8 cellular contexts compared by ENCODE assay signal in genomic region chr3:50652709-50653108, GRCh38. TPM values are rescaled to one million over a fixed set of nuclear protein-coding genes. Genes with fewer than 3 reads are reported as not detected.
DNase-seq lines count a peak whose midpoint lies in the region; FAIRE-seq and TF ChIP-seq lines count a peak whose summit lies in the region.

No MANE protein-coding gene starts in this region.

- no peaks in the 10 kb centered on the region for H3K27me3 ChIP-seq in HL-60 (ENCODE audit: insufficient read depth, poor library complexity, severe bottlenecking)
- H3K27me3 ChIP-seq in colonic mucosa = no peaks in the 10 kb centered on the region

- H3K4me3 Mint-ChIP-seq in neural crest cell = no peak overlapping the region

- no peak overlapping the region for H3K9ac ChIP-seq in colonic mucosa (ENCODE audit: low read depth in 2 of 2, low read length in 2 of 2)

- TF ChIP-seq CTCF in HL-60 (IDR thresholded peaks at IDR 0.05; ENCODE audit: insufficient read depth, low read length) = peak; percentile 0
- TF ChIP-seq CTCF in colonic mucosa (IDR thresholded peaks at IDR 0.05) = no peak
- peak; percentile 46 for TF ChIP-seq CTCF in neural crest cell (conservative IDR thresholded peaks at IDR 0.05)
- no peak for TF ChIP-seq CTCF in lower leg skin (IDR thresholded peaks at IDR 0.05)

- no peaks in the 10 kb centered on the region for H3K4me1 ChIP-seq in colonic mucosa

- H3K36me3 Mint-ChIP-seq in neural crest cell (ENCODE audit: low read depth) = no peaks in the 10 kb centered on the region

- no peaks in the 10 kb centered on the region for H3K9me3 ChIP-seq in colonic mucosa

- no peaks in the 10 kb centered on the region for H3K27me3 Mint-ChIP-seq in neural crest cell (ENCODE audit: low read depth)

- intact Hi-C loops in colonic mucosa (cut with DNase I) (no loop called here), lower leg skin (cut with DNase I; ENCODE audit: low total_unique reads) (no loop called here)

- no peak for FAIRE-seq in GM12892 (lab: Jason Lieb, UNC)

- H3K9me3 Mint-ChIP-seq in neural crest cell = no peaks in the 10 kb centered on the region

- DNase-seq in AML-193 (lab: John Stamatoyannopoulos, UW) (peak; percentile 55 to 71), HL-60 (ENCODE audit: low read depth in 1 of 2, low spot score in 1 of 2) (peak in 1 of 2 experiments; percentile 76), colonic mucosa (peak; percentile 47), neural crest cell (ENCODE audit: low read depth, low spot score) (no peak), lower leg skin (ENCODE audit: low spot score in 2 of 2) (no peak), GM12892 (ENCODE audit: insufficient read length) (no peak), NCI-H446 treated with DMSO at 0.1 percent for 48 hours (lab: John Stamatoyannopoulos, UW) (no peak)
- DNase-seq in activated CD4-positive, CD25-positive, alpha-beta regulatory T cell treated with anti-CD3 and anti-CD28 coated beads, Interleukin-2, amount 50 U/mL, for 72 hours = peak; percentile 52

- no peaks in the 10 kb centered on the region for H3K36me3 ChIP-seq in colonic mucosa

- WGBS in lower leg skin, 2 donors = 82 to 86% methylated on average over 2 of the region's 2 CpGs

- H3K4me3 ChIP-seq in HL-60 (replicated peaks; ENCODE audit: insufficient read depth, low read length) (no peak overlapping the region), colonic mucosa (no peak overlapping the region), lower leg skin (ENCODE audit: low read depth, poor library complexity, severe bottlenecking) (no peak overlapping the region)

- peaks cover 10% of the 10 kb centered on the region for H3K4me1 Mint-ChIP-seq in neural crest cell

- no peak overlapping the region for H3K27ac ChIP-seq in HL-60 (replicated peaks)
- H3K27ac ChIP-seq in colonic mucosa = no peak overlapping the region

- no peak overlapping the region for H3K27ac Mint-ChIP-seq in neural crest cell (ENCODE audit: unreplicated experiment)

- TF ChIP-seq POLR2A in lower leg skin (IDR thresholded peaks at IDR 0.05) (no peak), GM12892 (IDR thresholded peaks at IDR 0.05; ENCODE audit: low read depth, low read length) (no peak)

RNA-seq across cellular contexts. Expression of gene DOCK3, which starts 22.0 kb away (rescaled TPM):
- total RNA-seq in colonic mucosa (under 1 TPM; 0.02 to 0.32 TPM), neural crest cell (5.0 and 5.4 TPM in 2 replicates), lower leg skin (1 to 10 TPM; 2.0 to 4.5 (median 3.0) TPM)
- 0.06 TPM for polyA plus RNA-seq in GM12892 (2012; ENCODE audit: missing spikeins)

RNA-seq across cellular contexts. Expression of gene MAPKAPK3, which starts 35.8 kb away (rescaled TPM):
- total RNA-seq in colonic mucosa (10 to 100 TPM; 27.3 to 45.1 TPM), neural crest cell (37.0 and 38.8 TPM in 2 replicates), lower leg skin (100 to 1,000 TPM in 2 of 4 donors, 10 to 100 TPM in 2; 65.2 to 128 (median 91.7) TPM)
- polyA plus RNA-seq in GM12892 (2012; ENCODE audit: missing spikeins) = 9.3 TPM

RNA-seq across cellular contexts. Expression of gene CISH, which starts 41.1 kb away (rescaled TPM):
- total RNA-seq in colonic mucosa = 10 to 100 TPM; 17.1 to 19.6 TPM
- total RNA-seq in neural crest cell = 8.1 and 8.6 TPM in 2 replicates
- 10 to 100 TPM; 10.4 to 14.5 (median 12.9) TPM for total RNA-seq in lower leg skin
- polyA plus RNA-seq in GM12892 (2012; ENCODE audit: missing spikeins) = 1.3 TPM

Comparison
In these comparisons a context has a peak if more than half of its experiments do, and no peak if none do; other contexts are left out.
1. DNase-seq: peak in AML-193 (2 of 2), activated CD4-positive, CD25-positive, alpha-beta regulatory T cell treated with anti-CD3 and anti-CD28 coated beads, Interleukin-2, amount 50 U/mL, for 72 hours (single experiment) and colonic mucosa (single experiment); none in neural crest cell (single experiment), lower leg skin (0 of 2), GM12892 (single experiment) and NCI-H446 treated with DMSO at 0.1 percent for 48 hours (single experiment).
2. CTCF ChIP-seq: peak in HL-60 (single experiment) and neural crest cell (single experiment); none in colonic mucosa (single experiment) and lower leg skin (0 of 3).